8 cellular contexts compared by ENCODE assay signal in the genomic region with DNA sequence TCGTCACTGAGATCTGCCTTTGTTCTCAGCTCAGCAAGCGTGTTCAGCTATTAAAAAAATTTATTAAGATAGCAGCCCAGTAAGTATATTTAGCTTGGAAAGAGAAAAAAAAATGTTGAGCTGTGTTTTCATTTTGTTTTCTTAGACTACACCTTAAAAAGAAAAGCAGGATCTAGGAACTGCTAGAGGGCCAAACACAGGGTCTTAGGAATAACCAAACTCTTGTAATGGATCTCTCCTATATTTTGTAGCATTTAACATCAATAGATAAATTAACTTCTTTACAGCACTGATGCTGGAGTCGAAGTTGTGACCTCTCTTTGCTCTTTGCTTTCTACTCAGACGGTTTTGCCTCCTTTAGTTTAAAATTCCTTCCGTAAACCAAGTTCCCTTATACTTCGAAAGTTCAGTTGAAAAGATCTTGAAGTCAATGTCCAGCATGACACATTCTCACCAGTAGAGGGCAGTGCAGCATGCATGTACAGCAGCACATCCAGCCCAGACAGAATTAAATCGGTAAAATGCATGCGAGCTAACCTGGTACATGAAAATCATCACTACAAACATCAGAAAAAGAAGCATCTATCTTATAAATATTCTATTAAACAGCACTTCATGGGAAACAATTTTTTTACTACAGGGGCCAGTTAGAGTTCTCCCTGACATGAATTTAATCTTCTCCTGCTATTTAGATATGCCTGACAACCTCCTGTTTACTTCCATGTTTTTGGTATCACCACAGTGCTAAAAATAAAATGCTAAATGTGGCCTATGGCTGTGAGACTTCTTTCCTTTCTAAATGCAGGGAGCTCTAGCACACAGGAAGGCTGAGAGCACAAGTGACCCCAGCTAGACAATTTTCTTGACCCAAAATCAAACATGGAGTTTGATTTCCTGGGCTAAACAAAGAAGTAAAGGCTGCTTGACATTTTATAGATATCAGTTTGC.
DNase-seq lines count a peak whose midpoint lies in the region; ATAC-seq, FAIRE-seq and TF ChIP-seq lines count a peak whose summit lies in the region.

No MANE protein-coding gene starts in this region.

- CTCF ChIA-PET in GM10248 (lab: Yijun Ruan, JAX): interaction anchor here (0.7 to 18.6 kb wide), 70 partner anchors 11 to 1314 kb away, joined by 3 to 323 read pairs (median 4); no protein-coding TSS in a partner anchor

- peak; percentile 87 for FAIRE-seq in endometrium (lab: Jason Lieb, UNC)

- peak; percentile 89 for TF ChIP-seq CTCF in GM10248 (IDR thresholded peaks at IDR 0.05; ENCODE audit: control extremely low read depth, extremely low read depth, low read depth, missing control alignments)

- ATAC-seq in GM18519 (IDR thresholded peaks at IDR 0.05; ENCODE audit: low FRiP score, unreplicated experiment): no peak

- POLR2A ChIA-PET in GM10248 (lab: Yijun Ruan, JAX): no interaction called here

- DNase-seq in GM10248 (ENCODE audit: extremely low spot score) (peak; percentile 64), HPDE6-E6E7 (ENCODE audit: extremely low spot score) (peak; percentile 44), midbrain (lab: John Stamatoyannopoulos, UW) (peak; percentile 87)
- DNase-seq in NK-92 treated with Interleukin-12 subunit alpha and Interleukin-12 subunit beta, amount 100 ng/mL, for 24 hours (lab: John Stamatoyannopoulos, UW): peak; percentile 56
- DNase-seq in activated CD8-positive, alpha-beta memory T cell treated with anti-CD3 and anti-CD28 coated beads for 4 hours (ENCODE audit: low read depth in 2 of 2): peak; percentile 48 to 58
- peak; percentile 17 to 54 for DNase-seq in stimulated activated CD8-positive, alpha-beta memory T cell treated with anti-CD3 and anti-CD28 coated beads, Interleukin-15, amount 100 ng/mL, for 4 hours (ENCODE audit: low read depth in 2 of 2)

Comparison
In these comparisons a context has a peak if more than half of its experiments do, and no peak if none do; other contexts are left out.
1. DNase-seq: peak in every context shown above with its lines; median percentile 87 in midbrain; 64 in GM10248; 56 in NK-92 treated with Interleukin-12 subunit alpha and Interleukin-12 subunit beta, amount 100 ng/mL, for 24 hours; 53 in activated CD8-positive, alpha-beta memory T cell treated with anti-CD3 and anti-CD28 coated beads for 4 hours; 44 in HPDE6-E6E7; 36 in stimulated activated CD8-positive, alpha-beta memory T cell treated with anti-CD3 and anti-CD28 coated beads, Interleukin-15, amount 100 ng/mL, for 4 hours.